ENCODE assay signal across 8 cellular contexts in the genomic region with DNA sequence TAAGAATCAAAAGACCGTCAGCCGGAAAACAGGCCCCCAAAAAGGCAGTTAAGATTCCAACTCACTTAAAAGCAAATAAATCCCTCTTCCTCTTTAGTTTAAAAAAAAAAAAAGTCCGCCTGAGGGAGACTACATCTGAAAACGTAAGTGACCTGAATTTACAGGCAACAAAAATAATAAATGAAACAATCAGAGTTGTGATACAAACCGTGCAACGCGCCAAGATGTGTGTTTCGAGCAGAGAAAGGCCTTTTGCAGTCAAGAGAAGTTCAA. TPM values are rescaled to one million over a fixed set of nuclear protein-coding genes. Genes with fewer than 3 reads are reported as not detected.
DNase-seq lines count a peak whose midpoint lies in the region; ATAC-seq and TF ChIP-seq lines count a peak whose summit lies in the region.

No MANE protein-coding gene starts in this region.

- peak overlapping the region; percentile 78 for H3K27ac ChIP-seq in SJCRH30

- H3K9me3 ChIP-seq in SJCRH30 (replicated peaks) = no peaks in the 10 kb centered on the region

- no peaks in the 10 kb centered on the region for H3K27me3 ChIP-seq in SJCRH30

- H3K4me1 ChIP-seq in SJCRH30 = peaks cover 16% of the 10 kb centered on the region

- H3K36me3 ChIP-seq in SJCRH30 = peaks cover 4% of the 10 kb centered on the region

- TF ChIP-seq CTCF in fibroblast of mammary gland (conservative IDR thresholded peaks at IDR 0.05; ENCODE audit: control insufficient read depth, insufficient read depth, low read depth, low read length) = no peak
- TF ChIP-seq CTCF in retinal pigment epithelial cell (conservative IDR thresholded peaks at IDR 0.05; ENCODE audit: low read depth, low read length) = no peak

- ATAC-seq in GM19397 (IDR thresholded peaks at IDR 0.05; ENCODE audit: unreplicated experiment) (no peak), HG02623 (IDR thresholded peaks at IDR 0.05; ENCODE audit: unreplicated experiment) (no peak)

- DNase-seq in SJCRH30 (no peak), fibroblast of mammary gland (ENCODE audit: low read depth) (no peak), retinal pigment epithelial cell (ENCODE audit: low read depth) (no peak), cerebellum (ENCODE audit: low spot score) (no peak), D341Med (ENCODE audit: low spot score) (no peak)

- peak overlapping the region; percentile 98 for H3K4me3 ChIP-seq in GM08714 (ENCODE audit: low read length)
- H3K4me3 ChIP-seq in SJCRH30 = peak overlapping the region; percentile 96
- peak overlapping the region; percentile 76 for H3K4me3 ChIP-seq in fibroblast of mammary gland (ENCODE audit: control insufficient read depth, low read depth, low read length)
- H3K4me3 ChIP-seq in retinal pigment epithelial cell (ENCODE audit: low read length) = peak overlapping the region; percentile 97

RNA-seq across cellular contexts. Expression of gene KANSL1, which starts 1.1 kb away (rescaled TPM):
- total RNA-seq in SJCRH30 (2014; rRNA removed; shearing (Covaris generic)) = 73.3 and 79.0 TPM in 2 replicates
- 197 TPM for total RNA-seq in cerebellum
